In genomic region chr12:46339051-46339450, GRCh38 we compare ENCODE assay signal across 24 cellular contexts. TPM values are rescaled to one million over a fixed set of nuclear protein-coding genes. Genes with fewer than 3 reads are reported as not detected.
DNase-seq lines count a peak whose midpoint lies in the region; ATAC-seq, FAIRE-seq and TF ChIP-seq lines count a peak whose summit lies in the region.
"Had no signal": no experiment of that assay in that cellular context is flagged by ENCODE, and none has a peak within 500 bp of the region (broad histone marks: within the 10 kb centered on the region; RNA-seq: fewer than 3 reads in every experiment).

No MANE protein-coding gene starts in this region.

- H3K4me1 ChIP-seq in SK-N-SH (ENCODE audit: control insufficient read depth in 1 of 2, insufficient read depth in 2 of 2, low read depth in 1 of 2, low read length in 1 of 2) (no peaks in the 10 kb centered on the region), A549 (peaks cover 14% of the 10 kb centered on the region)
- H3K4me1 ChIP-seq: BE2C, BLaER1 had no signal

- no peaks in the 10 kb centered on the region for H4K20me1 ChIP-seq in SK-N-SH (ENCODE audit: insufficient read depth)
- H4K20me1 ChIP-seq: BLaER1 had no signal

- H3K9ac ChIP-seq in SK-N-SH: no peak overlapping the region
- H3K9ac ChIP-seq: BLaER1 had no signal

- TF ChIP-seq CTCF in SK-N-SH (IDR thresholded peaks at IDR 0.05) (no peak), A549 (IDR thresholded peaks at IDR 0.05) (no peak)

- H3K9me2 ChIP-seq in SK-N-SH: no peaks in the 10 kb centered on the region

- H3K36me3 ChIP-seq in SK-N-SH (replicated peaks in 1 of 2; ENCODE audit: control insufficient read depth in 1 of 2, insufficient read depth in 2 of 2, low read length in 1 of 2): no peaks in the 10 kb centered on the region
- H3K36me3 ChIP-seq: BE2C, BLaER1 had no signal

- no peak for TF ChIP-seq POLR2A in A549 (IDR thresholded peaks at IDR 0.05; ENCODE audit: low read length)

- FAIRE-seq in A549 (lab: Jason Lieb, UNC): no peak
- FAIRE-seq: GM12878, GM12892, GM18507 had no signal

- TF ChIP-seq RAD21 in SK-N-SH (IDR thresholded peaks at IDR 0.05; ENCODE audit: low read length) (no peak), A549 (conservative IDR thresholded peaks at IDR 0.05 in 1 of 2, IDR thresholded peaks at IDR 0.05 in 1 of 2) (no peak), Ishikawa (IDR thresholded peaks at IDR 0.05; ENCODE audit: low read depth) (no peak)

- POLR2A ChIA-PET in SK-N-SH (lab: Yijun Ruan, JAX) (no interaction called here), A549 (lab: Yijun Ruan, JAX) (no interaction called here)

- H3K79me2 ChIP-seq in SK-N-SH (ENCODE audit: insufficient read depth): no peaks in the 10 kb centered on the region

- H2AFZ ChIP-seq in SK-N-SH (ENCODE audit: low read depth): no peak overlapping the region

- H3F3A ChIP-seq in SK-N-SH (replicated peaks; ENCODE audit: insufficient read depth): peaks cover 7% of the 10 kb centered on the region

- no peak overlapping the region for H3K4me2 ChIP-seq in SK-N-SH
- H3K4me2 ChIP-seq in A549: no peak overlapping the region
- H3K4me2 ChIP-seq: BLaER1 had no signal

- DNase-seq in SK-N-SH: no peak
- DNase-seq in A549 (ENCODE audit: low read depth in 1 of 2, low spot score in 1 of 2): no peak
- DNase-seq in NOMO-1 (lab: John Stamatoyannopoulos, UW; ENCODE audit: unreplicated experiment in 2 of 2): no peak
- DNase-seq: ACHN; BE2C; C1 segment of cervical spinal cord; CD4-positive, alpha-beta memory T cell; CD4-positive, CD25-positive, alpha-beta regulatory T cell; CD8-positive, alpha-beta memory T cell; COR-L47; DMS 273 treated with DMSO at 0.1 percent for 48 hours; DMS153; DMS53; DMS79; DND-41; EL; GDM1 had no signal

- no peaks in the 10 kb centered on the region for H3K27me3 ChIP-seq in SK-N-SH (ENCODE audit: insufficient read depth)
- H3K27me3 ChIP-seq: BLaER1 had no signal

- CTCF ChIA-PET in SK-N-SH (lab: Yijun Ruan, JAX): no interaction called here
- CTCF ChIA-PET in A549 (lab: Yijun Ruan, JAX): interaction anchor here (1.5 kb wide), 1 partner anchor 595 kb away, joined by 4 read pairs; no protein-coding TSS in a partner anchor

- ATAC-seq in SK-N-SH treated with all-trans-retinoic acid at 6 μM for 48 hours: no peak
- no peak for ATAC-seq in A549
- ATAC-seq: GM12878 had no signal

- H3K27ac ChIP-seq in SK-N-SH (ENCODE audit: low read depth in 2 of 2, low read length in 1 of 2) (no peak overlapping the region), A549 (no peak overlapping the region)
- H3K27ac ChIP-seq: 22Rv1, BLaER1 had no signal

- no peak for TF ChIP-seq EP300 in SK-N-SH (IDR thresholded peaks at IDR 0.05; ENCODE audit: borderline replicate concordance in 1 of 2, low read depth in 1 of 2, low read length in 1 of 2)
- no peak for TF ChIP-seq EP300 in A549 (IDR thresholded peaks at IDR 0.05)
- no peak for TF ChIP-seq EP300 in Ishikawa (IDR thresholded peaks at IDR 0.05; ENCODE audit: borderline replicate concordance)

- H3K4me3 ChIP-seq in SK-N-SH (ENCODE audit: low read depth in 2 of 2, low read length in 1 of 2) (no peak overlapping the region), A549 (no peak overlapping the region)
- H3K4me3 ChIP-seq: BLaER1, GM12878 had no signal

- H3K9me3 ChIP-seq in SK-N-SH: no peaks in the 10 kb centered on the region
- no peaks in the 10 kb centered on the region; the same call in 2 of the 3 replicates for H3K9me3 ChIP-seq in A549
- H3K9me3 ChIP-seq: BE2C had no signal

TF ChIP-seq in SK-N-SH treated with all-trans-retinoic acid at 6 μM for 48 hours, 23 proteins besides CTCF, POLR2A, EP300 and RAD21 (continues in another document):
- TF ChIP-seq ZFP3 (CRISPR knock-in tag; IDR thresholded peaks at IDR 0.05) (no peak), OSR1 (CRISPR knock-in tag; IDR thresholded peaks at IDR 0.05) (no peak), CSDC2 (CRISPR knock-in tag; IDR thresholded peaks at IDR 0.05) (no peak), TCF4 (CRISPR knock-in tag; IDR thresholded peaks at IDR 0.05; ENCODE audit: borderline replicate concordance) (no peak), ZNF70 (CRISPR knock-in tag; IDR thresholded peaks at IDR 0.05) (no peak), TOX (CRISPR knock-in tag; IDR thresholded peaks at IDR 0.05; ENCODE audit: borderline replicate concordance) (no peak), ZNF8 (CRISPR knock-in tag; IDR thresholded peaks at IDR 0.05) (no peak), ZFP30 (CRISPR knock-in tag; IDR thresholded peaks at IDR 0.05) (no peak)
- TF ChIP-seq, protein P1, sequence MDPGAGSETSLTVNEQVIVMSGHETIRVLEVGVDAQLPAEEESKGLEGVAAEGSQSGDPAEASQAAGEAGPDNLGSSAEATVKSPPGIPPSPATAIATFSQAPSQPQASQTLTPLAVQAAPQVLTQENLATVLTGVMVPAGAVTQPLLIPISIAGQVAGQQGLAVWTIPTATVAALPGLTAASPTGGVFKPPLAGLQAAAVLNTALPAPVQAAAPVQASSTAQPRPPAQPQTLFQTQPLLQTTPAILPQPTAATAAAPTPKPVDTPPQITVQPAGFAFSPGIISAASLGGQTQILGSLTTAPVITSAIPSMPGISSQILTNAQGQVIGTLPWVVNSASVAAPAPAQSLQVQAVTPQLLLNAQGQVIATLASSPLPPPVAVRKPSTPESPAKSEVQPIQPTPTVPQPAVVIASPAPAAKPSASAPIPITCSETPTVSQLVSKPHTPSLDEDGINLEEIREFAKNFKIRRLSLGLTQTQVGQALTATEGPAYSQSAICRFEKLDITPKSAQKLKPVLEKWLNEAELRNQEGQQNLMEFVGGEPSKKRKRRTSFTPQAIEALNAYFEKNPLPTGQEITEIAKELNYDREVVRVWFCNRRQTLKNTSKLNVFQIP (CRISPR knock-in tag; IDR thresholded peaks at IDR 0.05; ENCODE audit: borderline replicate concordance, low read depth): no peak

TF ChIP-seq in A549, 52 proteins besides CTCF, POLR2A, EP300 and RAD21 (continues in another document):
- TF ChIP-seq MAFK (IDR thresholded peaks at IDR 0.05; ENCODE audit: partially characterized antibody) (no peak), REST (IDR thresholded peaks at IDR 0.05) (peak; percentile 63; the same call in 1 of the 2 replicates), HOXB5 (CRISPR knock-in tag; IDR thresholded peaks at IDR 0.05) (no peak)

TF ChIP-seq in Ishikawa, 13 proteins besides CTCF, POLR2A, EP300 and RAD21:
- no peak for TF ChIP-seq CREB1 (IDR thresholded peaks at IDR 0.05; ENCODE audit: low read depth)
- TF ChIP-seq REST (IDR thresholded peaks at IDR 0.05; ENCODE audit: low read depth): peak; percentile 69; the same call in 1 of the 2 replicates

RNA-seq across cellular contexts. Expression of gene SLC38A2, which starts 33.5 kb away (rescaled TPM):
- polyA plus RNA-seq in SK-N-SH (2012; rRNA removed) (135 and 191 TPM in 2 replicates), A549 (2011; rRNA removed) (366 and 519 TPM in 2 replicates), A549 (2017; fragmentation: RNase III; extraction: RNeasy Plus Mini Kit Qiagen cat#74134 plus additional on column Dnase treatment) (131 to 195 TPM (median 187 TPM) in 3 replicates)
- polyA plus RNA-seq in SK-N-SH (2012; cell fraction: cytosol; rRNA removed): 133 and 142 TPM in 2 replicates
- 395 and 464 TPM in 2 replicates for polyA plus RNA-seq in SK-N-SH (2012; cell fraction: nucleus; rRNA removed)
- 38.6 and 50.8 TPM in 2 replicates for polyA plus RNA-seq in A549 (2012; cell fraction: cytosol; rRNA removed)
- polyA plus RNA-seq in A549 (2012; cell fraction: nucleus; rRNA removed): 108 and 151 TPM in 2 replicates
- polyA minus RNA-seq in A549 (2011; rRNA and poly(A)+ RNA removed): 230 and 257 TPM in 2 replicates

Comparison
In these comparisons a context has a peak if more than half of its experiments do, and no peak if none do; other contexts are left out.
1. Of the 12 proteins assayed by ChIP-seq in both A549 and SK-N-SH: peak only in A549: none; only in SK-N-SH: none; in both: REST; in neither: 11.